9 cellular contexts compared by ENCODE assay signal in the genomic region with DNA sequence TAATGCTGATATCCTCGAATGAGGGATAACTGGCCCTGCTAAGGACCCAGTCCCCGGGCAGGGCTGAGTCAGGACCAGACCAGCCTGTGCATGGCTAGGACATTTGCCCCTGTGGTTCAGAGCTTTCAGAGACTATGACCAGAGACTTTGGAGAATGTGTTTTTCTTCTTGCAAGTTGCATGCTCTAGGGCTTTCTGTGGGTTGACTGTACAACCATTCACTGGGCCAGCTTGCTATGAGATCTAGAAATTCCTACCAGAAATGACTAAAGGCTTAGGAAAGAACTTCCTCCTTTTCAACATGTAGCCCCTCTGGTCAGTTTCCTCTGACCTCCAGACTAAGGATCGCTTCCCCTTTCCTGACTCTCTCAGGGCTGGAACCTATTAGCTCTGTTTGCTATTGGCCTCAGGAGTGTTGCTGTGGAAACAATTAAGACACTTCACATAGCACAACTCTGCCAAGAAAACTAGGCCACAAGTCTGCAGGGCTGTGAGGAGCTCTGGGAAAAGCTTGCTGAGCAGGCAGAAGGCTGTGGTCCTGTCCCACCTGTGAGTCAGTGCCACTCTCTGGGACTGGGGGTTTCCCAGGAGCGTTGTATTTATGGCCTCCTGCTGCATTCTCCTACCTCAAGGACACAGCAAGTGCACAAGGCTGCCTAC. TPM values are rescaled to one million over a fixed set of nuclear protein-coding genes. Genes with fewer than 3 reads are reported as not detected.
DNase-seq lines count a peak whose midpoint lies in the region; ATAC-seq and TF ChIP-seq lines count a peak whose summit lies in the region.
"Had no signal": no experiment of that assay in that cellular context is flagged by ENCODE, and none has a peak within 500 bp of the region (broad histone marks: within the 10 kb centered on the region; RNA-seq: fewer than 3 reads in every experiment).

No MANE protein-coding gene starts in this region.

- no peak for TF ChIP-seq CTCF in RWPE1 (conservative IDR thresholded peaks at IDR 0.05; ENCODE audit: low read depth)

- POLR2A ChIA-PET in RWPE1 (lab: Yijun Ruan, JAX; ENCODE audit: low non-redundant PET): no interaction called here

- DNase-seq in ELF-1 (ENCODE audit: low read depth, low spot score) (peak; percentile 14), RWPE1 (ENCODE audit: low spot score) (no peak), fibroblast of the conjunctiva (ENCODE audit: low read depth) (peak; percentile 97), posterior vena cava (ENCODE audit: low spot score) (peak; percentile 87), NCI-H345 (lab: John Stamatoyannopoulos, UW) (no peak)
- DNase-seq in stimulated activated CD4-positive, alpha-beta T cell treated with anti-CD3 and anti-CD28 coated beads, Interleukin-2, amount 100 ng/mL, for 24 hours: no peak
- DNase-seq: activated CD4-positive, alpha-beta memory T cell treated with anti-CD3 and anti-CD28 coated beads, Interleukin-2, amount 10 ng/mL, durations not matched to agents 7 days and 5 days had no signal

- ATAC-seq in GM21381 (IDR thresholded peaks at IDR 0.05; ENCODE audit: unreplicated experiment) (no peak), GM21786 (IDR thresholded peaks at IDR 0.05; ENCODE audit: unreplicated experiment) (no peak)

- intact Hi-C loops in posterior vena cava (cut with DNase I): no loop called here

- peak overlapping the region; percentile 86 for H3K27ac ChIP-seq in RWPE1

- CTCF ChIA-PET in RWPE1 (lab: Yijun Ruan, JAX): no interaction called here

RNA-seq across cellular contexts. Expression of a gene that starts 10.7 kb away (rescaled TPM):
- 10 to 100 TPM; 32.2 to 49.5 TPM for total RNA-seq in posterior vena cava

RNA-seq across cellular contexts. Expression of a gene that starts 27.5 kb away (rescaled TPM):
- 10 to 100 TPM in 1 of 2 donors, 1 to 10 TPM in 1; 8.5 to 10.9 TPM for total RNA-seq in posterior vena cava

RNA-seq across cellular contexts. Expression of a gene that starts 49.1 kb away (rescaled TPM):
- total RNA-seq in posterior vena cava: under 1 TPM in 1 of 2 donors, not detected in 1; 0.57 TPM

RNA-seq across cellular contexts. Expression of a gene that starts 53.0 kb away (rescaled TPM):
- 10 to 100 TPM; 13.4 to 13.6 TPM for total RNA-seq in posterior vena cava

RNA-seq across cellular contexts. Expression of a gene that starts 59.7 kb away (rescaled TPM):
- total RNA-seq in posterior vena cava: 10 to 100 TPM; 13.3 to 18.8 TPM

Comparison
In these comparisons a context has a peak if more than half of its experiments do, and no peak if none do; other contexts are left out.
1. DNase-seq: peak in ELF-1 (single experiment), fibroblast of the conjunctiva (single experiment) and posterior vena cava (single experiment); none in RWPE1 (single experiment), stimulated activated CD4-positive, alpha-beta T cell treated with anti-CD3 and anti-CD28 coated beads, Interleukin-2, amount 100 ng/mL, for 24 hours (0 of 2) and NCI-H345 (single experiment).